In genomic region chr1:73998348-73998959, GRCh38 we compare ENCODE assay signal across 8 cellular contexts.
DNase-seq lines count a peak whose midpoint lies in the region; ATAC-seq, FAIRE-seq and TF ChIP-seq lines count a peak whose summit lies in the region.

No MANE protein-coding gene starts in this region.

- no peaks in the 10 kb centered on the region for H3K79me1 ChIP-seq in H1 (ENCODE audit: low read depth, low read length)

- no peak overlapping the region for H3K27ac Mint-ChIP-seq in osteocyte (ENCODE audit: unreplicated experiment)

- H3K4me1 ChIP-seq in heart right ventricle (no peaks in the 10 kb centered on the region), right cardiac atrium (ENCODE audit: control insufficient read depth, insufficient read depth, low read length) (no peaks in the 10 kb centered on the region), H1 (replicated peaks in 1 of 4; ENCODE audit: control insufficient read depth in 3 of 4, insufficient read depth in 4 of 4, low read length in 3 of 4) (no peaks in the 10 kb centered on the region)

- DNase-seq in heart right ventricle (no peak), right cardiac atrium (no peak), NCI-H748 treated with DMSO at 0.1 percent for 48 hours (lab: John Stamatoyannopoulos, UW) (peak; percentile 69), H1 (ENCODE audit: low read depth in 1 of 2, low spot score in 2 of 2) (no peak), osteocyte (ENCODE audit: extremely low spot score, unreplicated experiment) (no peak)

- TF ChIP-seq EP300 in H1 (IDR thresholded peaks at IDR 0.05; ENCODE audit: borderline replicate concordance in 1 of 2, low read depth in 2 of 2, low read length in 2 of 2) = no peak

- intact Hi-C loops in heart right ventricle (cut with DNase I) = no loop called here
- intact Hi-C loops in right cardiac atrium (cut with DNase I) = no loop called here

- no peak overlapping the region for H3K9ac ChIP-seq in H1 (replicated peaks in 1 of 4; ENCODE audit: extremely low read depth in 1 of 4, low read depth in 3 of 4, low read length in 3 of 4)

- no peaks in the 10 kb centered on the region for H3K23me2 ChIP-seq in H1 (ENCODE audit: low read depth, low read length)

- no peak overlapping the region for H2AK5ac ChIP-seq in H1 (ENCODE audit: low read depth, low read length)

- no peak for FAIRE-seq in H1 (lab: Jason Lieb, UNC)

- H3K36me3 Mint-ChIP-seq in osteocyte (ENCODE audit: unreplicated experiment) = no peaks in the 10 kb centered on the region

- POLR2A ChIA-PET in H1 (lab: Charles Lee; ENCODE audit: partially characterized antibody) = no interaction called here

- H2BK120ac ChIP-seq in H1 (replicated peaks; ENCODE audit: low read depth, low read length) = no peak overlapping the region

- H3K4me3 ChIP-seq in heart right ventricle (no peak overlapping the region), right cardiac atrium (ENCODE audit: low read length) (no peak overlapping the region), H1 (ENCODE audit: extremely low read depth in 1 of 4, insufficient read depth in 2 of 4, low read depth in 3 of 4, low read length in 4 of 4) (no peak overlapping the region)

- TF ChIP-seq CTCF in heart right ventricle (IDR thresholded peaks at IDR 0.05) (peak in 8 of 9 donors; percentile 20 to 65 (median 52)), H1 (IDR thresholded peaks at IDR 0.05; ENCODE audit: control extremely low read depth in 1 of 3, insufficient read depth in 1 of 3, low read depth in 1 of 3, low read length in 3 of 3) (peak in 2 of 3 experiments; percentile 29 to 39; a peak in 2 of 4 replicates), osteocyte (IDR thresholded peaks at IDR 0.05) (peak; percentile 61)

- peaks cover 8% of the 10 kb centered on the region for H3K27me3 Mint-ChIP-seq in osteocyte (ENCODE audit: unreplicated experiment)

- H3K27ac ChIP-seq in heart right ventricle (no peak overlapping the region), right cardiac atrium (ENCODE audit: low read length) (no peak overlapping the region), H1 (ENCODE audit: low read depth, low read length) (no peak overlapping the region)

- TF ChIP-seq POLR2A in H1 (IDR thresholded peaks at IDR 0.05; ENCODE audit: control extremely low read depth in 1 of 2, low read depth in 2 of 2, low read length in 2 of 2) = no peak

- ATAC-seq in heart right ventricle = peak in 1 of 8 donors; percentile 46
- ATAC-seq in right cardiac atrium = no peak
- ATAC-seq in HG03442 (IDR thresholded peaks at IDR 0.05; ENCODE audit: unreplicated experiment) = peak; percentile 61
- no peak for ATAC-seq in HG02970 (IDR thresholded peaks at IDR 0.05; ENCODE audit: low FRiP score, unreplicated experiment)
- ATAC-seq in HG03460 (IDR thresholded peaks at IDR 0.05; ENCODE audit: unreplicated experiment) = no peak

- no peak overlapping the region for H2BK20ac ChIP-seq in H1 (ENCODE audit: low read length)

- H3K23ac ChIP-seq in H1 (ENCODE audit: insufficient read length) = no peak overlapping the region

- no peak overlapping the region for H3K4me3 Mint-ChIP-seq in osteocyte (ENCODE audit: unreplicated experiment)

- no peaks in the 10 kb centered on the region for H3K9me3 ChIP-seq in heart right ventricle
- H3K9me3 ChIP-seq in right cardiac atrium (ENCODE audit: control insufficient read depth, low read length) = no peaks in the 10 kb centered on the region
- no peaks in the 10 kb centered on the region for H3K9me3 ChIP-seq in H1 (ENCODE audit: insufficient read depth in 2 of 2, low read depth in 1 of 2, low read length in 1 of 2)

- H3K27me3 ChIP-seq in heart right ventricle (peaks cover 0 to 45% (median 8%) of the 10 kb centered on the region in 7 donors), right cardiac atrium (ENCODE audit: control insufficient read depth, insufficient read depth) (no peaks in the 10 kb centered on the region), H1 (replicated peaks in 1 of 4; ENCODE audit: control insufficient read depth in 3 of 4, extremely low read depth in 1 of 4, insufficient read depth in 3 of 4, low read length in 3 of 4) (no peaks in the 10 kb centered on the region)

- H3K9me3 Mint-ChIP-seq in osteocyte (ENCODE audit: unreplicated experiment) = no peaks in the 10 kb centered on the region

- H3K4me2 ChIP-seq in H1 (ENCODE audit: insufficient read depth in 1 of 2, low read depth in 2 of 2, low read length in 2 of 2) = no peak overlapping the region

- no peak overlapping the region for H3K4ac ChIP-seq in H1 (replicated peaks; ENCODE audit: insufficient read length, low read depth, low read length)

- H3K56ac ChIP-seq in H1 (replicated peaks; ENCODE audit: insufficient read length, low read depth, low read length) = no peak overlapping the region

- no peak overlapping the region for H2BK12ac ChIP-seq in H1 (ENCODE audit: low read depth, low read length)

- H3K36me3 ChIP-seq in heart right ventricle (no peaks in the 10 kb centered on the region), H1 (ENCODE audit: control insufficient read depth in 2 of 4, insufficient read depth in 4 of 4, low read length in 3 of 4) (no peaks in the 10 kb centered on the region; a peak in 1 of 8 replicates)

- no peak overlapping the region for H2BK15ac ChIP-seq in H1 (ENCODE audit: low read length)

- H4K5ac ChIP-seq in H1 (ENCODE audit: insufficient read length, low read depth, low read length) = no peak overlapping the region

- WGBS in heart right ventricle, 2 donors = 13 to 21% methylated on average over 2 of the region's 2 CpGs
- WGBS in right cardiac atrium = 9% methylated on average over 2 of the region's 2 CpGs
- WGBS in H1 (ENCODE audit: extremely low coverage in 1 of 2, insufficient coverage in 1 of 2, insufficient read length in 1 of 2, insufficient replicate concordance in 2 of 2, low coverage in 1 of 2, low lambda C conversion rate in 2 of 2, missing lambda C conversion rate in 1 of 2), 2 experiments = 28% methylated on average over 2 of the region's 2 CpGs; no CpG with 5 or more reads in 1 of the 2 experiments

- no peaks in the 10 kb centered on the region for H3K79me2 ChIP-seq in H1 (ENCODE audit: control insufficient read depth in 1 of 2, insufficient read depth in 2 of 2, low read length in 2 of 2)

- no peak overlapping the region for H4K8ac ChIP-seq in H1 (ENCODE audit: extremely low read depth, insufficient read depth, low read length)

- no peaks in the 10 kb centered on the region for H3K4me1 Mint-ChIP-seq in osteocyte (ENCODE audit: unreplicated experiment)

- no peak overlapping the region for H3K14ac ChIP-seq in H1 (ENCODE audit: insufficient read length)

- H2BK5ac ChIP-seq in H1 (ENCODE audit: low read depth, low read length) = no peak overlapping the region

- no peak overlapping the region for H2AFZ ChIP-seq in H1 (ENCODE audit: low read length)

- no peaks in the 10 kb centered on the region for H4K20me1 ChIP-seq in H1 (replicated peaks in 1 of 2; ENCODE audit: control insufficient read depth in 1 of 2, insufficient read depth in 2 of 2, low read length in 2 of 2)

- CTCF ChIA-PET in H1 (lab: Charles Lee; ENCODE audit: partially characterized antibody) = interaction anchor here (0.7 to 2.8 kb wide), 12 partner anchors 11 to 689 kb away, joined by 3 to 12 read pairs (median 3); no protein-coding TSS in a partner anchor

- no peak overlapping the region for H4K91ac ChIP-seq in H1 (replicated peaks; ENCODE audit: insufficient read length, low read length)

- TF ChIP-seq RAD21 in H1 (IDR thresholded peaks at IDR 0.05 in 1 of 2, conservative IDR thresholded peaks at IDR 0.05 in 1 of 2; ENCODE audit: low read depth in 2 of 2, low read length in 2 of 2) = peak; percentile 75 to 83

- H3K18ac ChIP-seq in H1 (ENCODE audit: extremely low read depth, low read length) = no peak overlapping the region

TF ChIP-seq in H1, 55 proteins besides CTCF, POLR2A, EP300 and RAD21:
- TF ChIP-seq RBBP5 (IDR thresholded peaks at IDR 0.05; ENCODE audit: borderline replicate concordance, low read depth, low read length) (no peak), SIX5 (IDR thresholded peaks at IDR 0.05; ENCODE audit: low read depth, low read length) (no peak)
